9 cellular contexts compared by ENCODE assay signal in genomic region chr1:36324322-36324802, GRCh38. TPM values are rescaled to one million over a fixed set of nuclear protein-coding genes. Genes with fewer than 3 reads are reported as not detected.
DNase-seq lines count a peak whose midpoint lies in the region; ATAC-seq and TF ChIP-seq lines count a peak whose summit lies in the region.
"Had no signal": no experiment of that assay in that cellular context is flagged by ENCODE, and none has a peak within 500 bp of the region (broad histone marks: within the 10 kb centered on the region; RNA-seq: fewer than 3 reads in every experiment).

No MANE protein-coding gene starts in this region.

- H3K27me3 ChIP-seq in heart right ventricle, result no peaks in the 10 kb centered on the region
- H3K27me3 ChIP-seq in osteoblast (ENCODE audit: insufficient read depth, low read length), result no peaks in the 10 kb centered on the region
- H3K27me3 ChIP-seq: pancreas had no signal

- DNase-seq in heart right ventricle (no peak), Right ventricle myocardium superior (no peak), astrocyte of the hippocampus (ENCODE audit: low read depth, low spot score) (peak; percentile 29), AG08396 (ENCODE audit: low spot score) (no peak), osteoblast (ENCODE audit: insufficient read length, low spot score, missing footprints) (no peak)
- no peak for DNase-seq in NK-92 treated with Interleukin-12 subunit alpha and Interleukin-12 subunit beta, amount 100 ng/mL, for 24 hours (lab: John Stamatoyannopoulos, UW)

- H3K9me3 ChIP-seq in heart right ventricle, result no peaks in the 10 kb centered on the region
- no peaks in the 10 kb centered on the region for H3K9me3 ChIP-seq in mesodermal cell (ENCODE audit: control insufficient read depth, low read length)
- no peaks in the 10 kb centered on the region for H3K9me3 ChIP-seq in osteoblast (ENCODE audit: low read depth, low read length)
- H3K9me3 ChIP-seq: pancreas had no signal

- intact Hi-C loops in heart right ventricle (cut with DNase I), result loop anchor here in 2 of 10 donors (5.0 kb wide), 2 partner anchors 43 to 63 kb away; partner anchors contain the start of gene STK40 (in 1 of the 2)
- intact Hi-C loops in Right ventricle myocardium superior (cut with DNase I), result no loop called here

- H2AFZ ChIP-seq in osteoblast (ENCODE audit: low read length), result no peak overlapping the region

- H3K4me3 ChIP-seq in heart right ventricle (peak overlapping the region in 8 of 10 donors; percentile 75 to 99 (median 88)), mesodermal cell (ENCODE audit: extremely low read depth, insufficient read depth, low read length, poor library complexity, severe bottlenecking) (no peak overlapping the region), urinary bladder (ENCODE audit: low read depth, low read length) (no peak overlapping the region), osteoblast (ENCODE audit: insufficient read depth, low read length) (no peak overlapping the region)

- H3K79me2 ChIP-seq in osteoblast (ENCODE audit: insufficient read depth, low read length), result peaks cover 10% of the 10 kb centered on the region

- H3K4me1 ChIP-seq in heart right ventricle (peaks cover 12 to 58% (median 41%) of the 10 kb centered on the region in 9 donors), mesodermal cell (ENCODE audit: control insufficient read depth, insufficient read depth, low read length, poor library complexity, severe bottlenecking) (peaks cover 42% of the 10 kb centered on the region), urinary bladder (ENCODE audit: insufficient read depth) (no peaks in the 10 kb centered on the region), osteoblast (ENCODE audit: insufficient read depth, low read length) (peaks cover 16% of the 10 kb centered on the region)

- H3K27ac ChIP-seq in heart right ventricle, result peak overlapping the region; percentile 81 to 97 (median 94)
- peak overlapping the region; percentile 89 for H3K27ac ChIP-seq in mesodermal cell (ENCODE audit: low read depth, low read length, severe bottlenecking)
- peak overlapping the region; percentile 30 for H3K27ac ChIP-seq in urinary bladder (ENCODE audit: low read depth)
- no peak overlapping the region for H3K27ac ChIP-seq in osteoblast (ENCODE audit: low read depth, low read length)

- H3K4me2 ChIP-seq in osteoblast (ENCODE audit: insufficient read depth, low read length), result no peak overlapping the region

- H3K36me3 ChIP-seq in heart right ventricle (peaks cover 0 to 13% (median 0%) of the 10 kb centered on the region in 9 donors), mesodermal cell (ENCODE audit: control insufficient read depth, insufficient read depth, low read length) (peaks cover 17% of the 10 kb centered on the region), urinary bladder (ENCODE audit: insufficient read depth) (no peaks in the 10 kb centered on the region), osteoblast (ENCODE audit: insufficient read depth, low read length) (peaks cover 8% of the 10 kb centered on the region)
- H3K36me3 ChIP-seq: pancreas had no signal

- no peak for TF ChIP-seq CTCF in heart right ventricle (IDR thresholded peaks at IDR 0.05)
- no peak for TF ChIP-seq CTCF in osteoblast (IDR thresholded peaks at IDR 0.05; ENCODE audit: extremely low read depth, low read depth, low read length)

- WGBS in heart right ventricle, 2 donors, result 37 to 48% methylated on average over 11 of the region's 11 CpGs
- WGBS in mesodermal cell (ENCODE audit: insufficient coverage in 2 of 2), 2 experiments, result 25 to 40% methylated on average over 1 to 3 of the region's 11 CpGs
- 24% methylated on average over 11 of the region's 11 CpGs for WGBS in urinary bladder

- no peak for ATAC-seq in heart right ventricle
- ATAC-seq in Right ventricle myocardium superior (ENCODE audit: poor library complexity), result no peak

- H4K20me1 ChIP-seq in osteoblast (ENCODE audit: insufficient read depth, low read length), result peaks cover 8% of the 10 kb centered on the region

RNA-seq across cellular contexts. Expression of gene EVA1B, which starts 0.9 kb away (rescaled TPM):
- total RNA-seq in heart right ventricle (10 to 100 TPM in 3 of 10 donors, 1 to 10 TPM in 7; 4.6 to 16.0 (median 6.8) TPM), Right ventricle myocardium superior (10.8 TPM), urinary bladder (27.7 TPM), osteoblast (119 and 135 TPM in 2 replicates)
- polyA plus RNA-seq in heart right ventricle (10 to 100 TPM; 25.2 to 38.9 TPM), urinary bladder (74.7 TPM)
- 108 TPM for polyA plus RNA-seq in mesodermal cell (2013, experiment 1 of 2)
- polyA plus RNA-seq in mesodermal cell (2013, experiment 2 of 2), result 89.0 TPM

RNA-seq across cellular contexts. Expression of gene SH3D21, which starts 18.2 kb away (rescaled TPM):
- 1 to 10 TPM; 1.1 to 3.3 (median 1.7) TPM for total RNA-seq in heart right ventricle
- polyA plus RNA-seq in heart right ventricle, result 1 to 10 TPM in 1 of 2 donors, under 1 TPM in 1; 0.58 to 4.8 TPM
- total RNA-seq in Right ventricle myocardium superior, result 1.3 TPM
- 5.3 TPM for polyA plus RNA-seq in mesodermal cell (2013, experiment 1 of 2)
- 5.3 TPM for polyA plus RNA-seq in mesodermal cell (2013, experiment 2 of 2)
- 3.5 TPM for total RNA-seq in urinary bladder
- polyA plus RNA-seq in urinary bladder, result 1.8 TPM
- total RNA-seq in osteoblast, result 1.8 and 2.2 TPM in 2 replicates

Comparison
In these comparisons a context has a peak if more than half of its experiments do, and no peak if none do; other contexts are left out.
1. H3K4me3 ChIP-seq: peak in heart right ventricle (8 of 10); none in mesodermal cell (single experiment), urinary bladder (single experiment) and osteoblast (single experiment).